ENCODE assay signal across 8 cellular contexts in genomic region chr6:35024601-35025054, GRCh38.
A peak's percentile ranks its signal among the peaks of the same experiment; 100 is the strongest.
DNase-seq lines count a peak whose midpoint lies in the region; ATAC-seq lines count a peak whose summit lies in the region.

No MANE protein-coding gene starts in this region.

- H2AFZ ChIP-seq in ACC112 (ENCODE audit: low read length, unreplicated experiment): no peak overlapping the region

- peak overlapping the region; percentile 20 for H3K27ac ChIP-seq in ACC112 (ENCODE audit: low read depth, low read length)

- H3K79me2 ChIP-seq in ACC112 (ENCODE audit: control insufficient read depth, insufficient read depth, low read length, unreplicated experiment): no peaks in the 10 kb centered on the region

- H3K27me3 ChIP-seq in ACC112 (ENCODE audit: insufficient read depth, low read length): no peaks in the 10 kb centered on the region

- H3K4me3 ChIP-seq in ACC112 (ENCODE audit: low read depth, low read length): no peak overlapping the region

- ATAC-seq in GM19328 (IDR thresholded peaks at IDR 0.05; ENCODE audit: unreplicated experiment) (no peak), HG03175 (IDR thresholded peaks at IDR 0.05; ENCODE audit: unreplicated experiment) (no peak)

- DNase-seq in M059J (ENCODE audit: low read depth) (peak; percentile 73), astrocyte of the hippocampus (ENCODE audit: low read depth, low spot score) (peak; percentile 83), islet precursor cell (peak; percentile 89), superior temporal gyrus (ENCODE audit: extremely low spot score) (peak; percentile 87)
- DNase-seq in stimulated activated CD4-positive, alpha-beta T cell treated with anti-CD3 and anti-CD28 coated beads, Interleukin-4, amount 100 ng/mL, for 4 hours: no peak

- no peaks in the 10 kb centered on the region for H3K36me3 ChIP-seq in ACC112 (ENCODE audit: insufficient read depth, low read length)

- peaks cover 33% of the 10 kb centered on the region for H3K4me1 ChIP-seq in ACC112 (ENCODE audit: control insufficient read depth, insufficient read depth, low read length, unreplicated experiment)

Comparison
In these comparisons a context has a peak if more than half of its experiments do, and no peak if none do; other contexts are left out.
1. DNase-seq: peak in M059J (single experiment), astrocyte of the hippocampus (single experiment), islet precursor cell (single experiment) and superior temporal gyrus (single experiment); none in stimulated activated CD4-positive, alpha-beta T cell treated with anti-CD3 and anti-CD28 coated beads, Interleukin-4, amount 100 ng/mL, for 4 hours (0 of 2).